ENCODE assay signal across 18 cellular contexts in genomic region chr1:75079535-75080290, GRCh38. TPM values are rescaled to one million over a fixed set of nuclear protein-coding genes. Genes with fewer than 3 reads are reported as not detected.
A peak's percentile ranks its signal among the peaks of the same experiment; 100 is the strongest.
DNase-seq lines count a peak whose midpoint lies in the region; ATAC-seq and TF ChIP-seq lines count a peak whose summit lies in the region.
"Had no signal": no experiment of that assay in that cellular context is flagged by ENCODE, and none has a peak within 500 bp of the region (broad histone marks: within the 10 kb centered on the region; RNA-seq: fewer than 3 reads in every experiment).

No MANE protein-coding gene starts in this region.

- intact Hi-C loops in natural killer cell (cut with micrococcal nuclease) (no loop called here), right cardiac atrium (cut with DNase I) (no loop called here)

- no peaks in the 10 kb centered on the region for H3K27me3 ChIP-seq in right cardiac atrium (ENCODE audit: control insufficient read depth, insufficient read depth)
- H3K27me3 ChIP-seq: neural progenitor cell, stomach had no signal

- no peak overlapping the region for H3K4me3 ChIP-seq in right cardiac atrium (ENCODE audit: low read length)
- H3K4me3 ChIP-seq: left ventricle myocardium inferior, neural progenitor cell, stomach had no signal

- 45% methylated on average over 4 of the region's 4 CpGs for WGBS in right cardiac atrium

- no peaks in the 10 kb centered on the region for H3K4me1 ChIP-seq in right cardiac atrium (ENCODE audit: control insufficient read depth, insufficient read depth, low read length)
- H3K4me1 ChIP-seq: left ventricle myocardium inferior, stomach had no signal

- no peak overlapping the region for H3K4me3 Mint-ChIP-seq in natural killer cell
- H3K4me3 Mint-ChIP-seq: neural progenitor cell had no signal

- TF ChIP-seq CTCF in natural killer cell (IDR thresholded peaks at IDR 0.05): no peak

- H3K9me3 ChIP-seq in right cardiac atrium (ENCODE audit: control insufficient read depth, low read length): no peaks in the 10 kb centered on the region
- H3K9me3 ChIP-seq: left ventricle myocardium inferior, stomach had no signal

- DNase-seq in EH (ENCODE audit: low read depth) (peak; percentile 77), NCI-H146 (lab: John Stamatoyannopoulos, UW) (peak; percentile 82), RPMI7951 (ENCODE audit: low read depth) (peak; percentile 92), fibroblast of the conjunctiva (ENCODE audit: low read depth) (peak; percentile 4), natural killer cell (no peak), NCI-H2107 treated with DMSO at 0.1 percent for 48 hours (lab: John Stamatoyannopoulos, UW; ENCODE audit: unreplicated experiment) (no peak), islet precursor cell (no peak), right cardiac atrium (no peak)
- DNase-seq: activated CD4-positive, alpha-beta T cell treated with anti-CD3 and anti-CD28 coated beads for 1 hour; DND-41; hypothalamus; left ventricle myocardium inferior; NCI-H526 treated with DMSO at 0.1 percent for 48 hours; stomach had no signal

- ATAC-seq in natural killer cell (no peak), right cardiac atrium (no peak)
- ATAC-seq: esophagus mucosa had no signal

- H3K36me3 Mint-ChIP-seq in natural killer cell: no peaks in the 10 kb centered on the region
- H3K36me3 Mint-ChIP-seq: neural progenitor cell had no signal

- no peaks in the 10 kb centered on the region for H3K27me3 Mint-ChIP-seq in natural killer cell (ENCODE audit: low read depth in 2 of 2)

- H3K27ac ChIP-seq in right cardiac atrium (ENCODE audit: low read length): no peak overlapping the region
- H3K27ac ChIP-seq: HL-60, left ventricle myocardium inferior, neural progenitor cell, stomach had no signal

- H3K27ac Mint-ChIP-seq in natural killer cell: no peak overlapping the region
- H3K27ac Mint-ChIP-seq: neural progenitor cell had no signal

- H3K9me3 Mint-ChIP-seq in natural killer cell: peaks cover 10 to 17% of the 10 kb centered on the region in 2 donors
- H3K9me3 Mint-ChIP-seq: neural progenitor cell had no signal

- no peaks in the 10 kb centered on the region for H3K4me1 Mint-ChIP-seq in natural killer cell

RNA-seq across cellular contexts. Expression of gene LHX8, which starts 54.5 kb away (rescaled TPM):
- total RNA-seq in RPMI7951 (2014; rRNA removed; shearing (Covaris generic)): 8.6 and 9.0 TPM in 2 replicates
- total RNA-seq in natural killer cell (not detected), right cardiac atrium (not detected)
- polyA plus RNA-seq in right cardiac atrium: not detected
- total RNA-seq: esophagus mucosa, left ventricle myocardium inferior, skeletal muscle tissue, stomach had no signal

Comparison
In these comparisons a context has a peak if more than half of its experiments do, and no peak if none do; other contexts are left out.
1. DNase-seq: peak in EH (single experiment), NCI-H146 (single experiment), RPMI7951 (single experiment) and fibroblast of the conjunctiva (single experiment); none in natural killer cell (single experiment), NCI-H2107 treated with DMSO at 0.1 percent for 48 hours (single experiment), islet precursor cell (single experiment) and right cardiac atrium (0 of 3).